ENCODE assay signal across 2 cellular contexts in the genomic region with DNA sequence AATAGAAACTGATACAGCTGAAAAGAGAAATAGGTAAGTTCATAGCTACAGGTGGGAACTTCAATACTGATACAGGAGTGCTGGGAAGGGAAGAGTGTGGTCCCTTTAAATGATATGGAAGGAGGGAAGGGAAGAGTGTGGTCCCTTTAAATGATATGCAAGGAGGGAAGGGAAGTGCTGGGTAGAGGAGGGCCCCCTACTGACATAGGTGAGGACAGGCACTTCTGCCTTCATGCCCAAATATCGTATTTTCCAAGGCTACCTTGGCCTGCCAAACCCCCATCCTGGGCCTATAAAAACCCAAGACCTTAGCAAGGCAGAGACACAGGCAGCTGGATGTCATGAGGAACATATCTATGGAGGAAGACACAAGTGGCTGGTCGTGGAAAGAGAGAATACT.
TF ChIP-seq lines count a peak whose summit lies in the region.

No MANE protein-coding gene starts in this region.

TF ChIP-seq in HepG2, 621 proteins besides CTCF, POLR2A, EP300 and RAD21 (continued from another document):
- TF ChIP-seq, protein P1, sequence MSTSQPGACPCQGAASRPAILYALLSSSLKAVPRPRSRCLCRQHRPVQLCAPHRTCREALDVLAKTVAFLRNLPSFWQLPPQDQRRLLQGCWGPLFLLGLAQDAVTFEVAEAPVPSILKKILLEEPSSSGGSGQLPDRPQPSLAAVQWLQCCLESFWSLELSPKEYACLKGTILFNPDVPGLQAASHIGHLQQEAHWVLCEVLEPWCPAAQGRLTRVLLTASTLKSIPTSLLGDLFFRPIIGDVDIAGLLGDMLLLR (CRISPR knock-in tag; IDR thresholded peaks at IDR 0.05), result no peak

TF ChIP-seq in WTC11, 78 proteins besides CTCF, POLR2A, EP300 and RAD21 (continued from another document):
- TF ChIP-seq, protein P2, sequence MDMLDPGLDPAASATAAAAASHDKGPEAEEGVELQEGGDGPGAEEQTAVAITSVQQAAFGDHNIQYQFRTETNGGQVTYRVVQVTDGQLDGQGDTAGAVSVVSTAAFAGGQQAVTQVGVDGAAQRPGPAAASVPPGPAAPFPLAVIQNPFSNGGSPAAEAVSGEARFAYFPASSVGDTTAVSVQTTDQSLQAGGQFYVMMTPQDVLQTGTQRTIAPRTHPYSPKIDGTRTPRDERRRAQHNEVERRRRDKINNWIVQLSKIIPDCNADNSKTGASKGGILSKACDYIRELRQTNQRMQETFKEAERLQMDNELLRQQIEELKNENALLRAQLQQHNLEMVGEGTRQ (CRISPR knock-in tag; IDR thresholded peaks at IDR 0.05), result no peak
- TF ChIP-seq, protein P3, sequence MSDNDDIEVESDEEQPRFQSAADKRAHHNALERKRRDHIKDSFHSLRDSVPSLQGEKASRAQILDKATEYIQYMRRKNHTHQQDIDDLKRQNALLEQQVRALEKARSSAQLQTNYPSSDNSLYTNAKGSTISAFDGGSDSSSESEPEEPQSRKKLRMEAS (CRISPR knock-in tag; IDR thresholded peaks at IDR 0.05), result no peak
- TF ChIP-seq, protein P4, sequence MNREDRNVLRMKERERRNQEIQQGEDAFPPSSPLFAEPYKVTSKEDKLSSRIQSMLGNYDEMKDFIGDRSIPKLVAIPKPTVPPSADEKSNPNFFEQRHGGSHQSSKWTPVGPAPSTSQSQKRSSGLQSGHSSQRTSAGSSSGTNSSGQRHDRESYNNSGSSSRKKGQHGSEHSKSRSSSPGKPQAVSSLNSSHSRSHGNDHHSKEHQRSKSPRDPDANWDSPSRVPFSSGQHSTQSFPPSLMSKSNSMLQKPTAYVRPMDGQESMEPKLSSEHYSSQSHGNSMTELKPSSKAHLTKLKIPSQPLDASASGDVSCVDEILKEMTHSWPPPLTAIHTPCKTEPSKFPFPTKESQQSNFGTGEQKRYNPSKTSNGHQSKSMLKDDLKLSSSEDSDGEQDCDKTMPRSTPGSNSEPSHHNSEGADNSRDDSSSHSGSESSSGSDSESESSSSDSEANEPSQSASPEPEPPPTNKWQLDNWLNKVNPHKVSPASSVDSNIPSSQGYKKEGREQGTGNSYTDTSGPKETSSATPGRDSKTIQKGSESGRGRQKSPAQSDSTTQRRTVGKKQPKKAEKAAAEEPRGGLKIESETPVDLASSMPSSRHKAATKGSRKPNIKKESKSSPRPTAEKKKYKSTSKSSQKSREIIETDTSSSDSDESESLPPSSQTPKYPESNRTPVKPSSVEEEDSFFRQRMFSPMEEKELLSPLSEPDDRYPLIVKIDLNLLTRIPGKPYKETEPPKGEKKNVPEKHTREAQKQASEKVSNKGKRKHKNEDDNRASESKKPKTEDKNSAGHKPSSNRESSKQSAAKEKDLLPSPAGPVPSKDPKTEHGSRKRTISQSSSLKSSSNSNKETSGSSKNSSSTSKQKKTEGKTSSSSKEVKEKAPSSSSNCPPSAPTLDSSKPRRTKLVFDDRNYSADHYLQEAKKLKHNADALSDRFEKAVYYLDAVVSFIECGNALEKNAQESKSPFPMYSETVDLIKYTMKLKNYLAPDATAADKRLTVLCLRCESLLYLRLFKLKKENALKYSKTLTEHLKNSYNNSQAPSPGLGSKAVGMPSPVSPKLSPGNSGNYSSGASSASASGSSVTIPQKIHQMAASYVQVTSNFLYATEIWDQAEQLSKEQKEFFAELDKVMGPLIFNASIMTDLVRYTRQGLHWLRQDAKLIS (CRISPR knock-in tag; IDR thresholded peaks at IDR 0.05; ENCODE audit: borderline replicate concordance), result no peak
- no peak for TF ChIP-seq RELA (CRISPR knock-in tag; IDR thresholded peaks at IDR 0.05; ENCODE audit: borderline replicate concordance)
- TF ChIP-seq PRRX2 (CRISPR knock-in tag; IDR thresholded peaks at IDR 0.05), result no peak
TF ChIP-seq in WTC11: peak in this region for 0.
